ENCODE assay signal across 31 cellular contexts in the genomic region with DNA sequence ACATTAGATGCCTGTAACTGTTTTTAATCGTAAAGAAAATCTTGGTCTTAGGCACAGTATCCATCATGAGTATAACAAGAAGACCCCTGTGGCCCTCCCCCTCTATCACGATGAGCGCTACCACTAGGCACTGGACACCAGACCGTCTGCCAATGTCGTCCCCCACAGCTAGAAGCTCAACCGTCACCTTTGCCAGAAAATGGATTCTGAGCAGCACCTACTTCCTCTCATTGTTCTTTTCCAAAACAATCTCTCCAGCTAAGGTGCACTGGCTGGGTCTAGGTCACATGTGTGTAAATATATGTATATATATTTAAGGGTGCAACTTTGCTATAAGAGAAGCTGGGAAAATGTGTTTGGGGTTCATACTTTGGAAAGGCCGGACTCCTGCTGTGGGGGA.
"Had no signal": no experiment of that assay in that cellular context is flagged by ENCODE, and none has a peak within 500 bp of the region (broad histone marks: within the 10 kb centered on the region; RNA-seq: fewer than 3 reads in every experiment).

No MANE protein-coding gene starts in this region.

- ATAC-seq: activated CD8-positive, alpha-beta T cell treated with anti-CD3 and anti-CD28 coated beads for 36 hours; activated naive CD4-positive, alpha-beta T cell treated with anti-CD3 and anti-CD28 coated beads, Interleukin-2, amount 50 U/mL, for 72 hours; activated T-cell treated with anti-CD3 and anti-CD28 coated beads, Interleukin-2, amount 50 U/mL, for 4 hours; activated T-cell treated with anti-CD3 and anti-CD28 coated beads, Interleukin-2, amount 50 U/mL, for 72 hours; activated T-helper 17 cell treated with anti-CD3 and anti-CD28 coated beads, Interleukin-2, amount 50 U/mL, for 72 hours had no signal

- H3K4me1 Mint-ChIP-seq: activated B cell treated with CpG ODN at 0.5 μM for 24 hours; activated CD4-positive, alpha-beta T cell treated with anti-CD3 and anti-CD28 coated beads, Interleukin-2, amount 10 ng/mL, durations not matched to agents 7 days and 5 days; activated naive CD8-positive, alpha-beta T cell treated with anti-CD3 and anti-CD28 coated beads for 36 hours; activated T-helper 17 cell treated with anti-CD3 and anti-CD28 coated beads, Interleukin-2, amount 50 U/mL, for 72 hours; central memory CD8-positive, alpha-beta T cell had no signal

- H3K27me3 Mint-ChIP-seq: activated B cell treated with CpG ODN at 0.5 μM for 24 hours; activated CD4-positive, alpha-beta memory T cell treated with anti-CD3 and anti-CD28 coated beads for 36 hours; activated CD4-positive, alpha-beta T cell treated with anti-CD3 and anti-CD28 coated beads, Interleukin-2, amount 10 ng/mL, durations not matched to agents 7 days and 5 days; activated CD8-positive, alpha-beta T cell treated with anti-CD3 and anti-CD28 coated beads for 36 hours; activated naive CD8-positive, alpha-beta T cell treated with anti-CD3 and anti-CD28 coated beads for 36 hours; brain had no signal

- H3K9me3 Mint-ChIP-seq: activated B cell treated with CpG ODN at 0.5 μM for 24 hours; activated CD4-positive, alpha-beta memory T cell treated with anti-CD3 and anti-CD28 coated beads for 36 hours; activated CD4-positive, alpha-beta T cell treated with anti-CD3 and anti-CD28 coated beads, Interleukin-2, amount 10 ng/mL, durations not matched to agents 7 days and 5 days; activated CD8-positive, alpha-beta T cell treated with anti-CD3 and anti-CD28 coated beads for 36 hours; activated naive CD4-positive, alpha-beta T cell treated with anti-CD3 and anti-CD28 coated beads for 36 hours; activated naive CD4-positive, alpha-beta T cell treated with anti-CD3 and anti-CD28 coated beads, Interleukin-2, amount 50 U/mL, for 72 hours; activated naive CD8-positive, alpha-beta T cell treated with anti-CD3 and anti-CD28 coated beads for 36 hours; activated T-cell treated with anti-CD3 and anti-CD28 coated beads, Interleukin-2, amount 50 U/mL, for 4 hours; activated T-helper 1 cell treated with anti-CD3 and anti-CD28 coated beads, Interleukin-12 subunit alpha, Interleukin-12 subunit beta, Interleukin-2, Interleukin-4 antibody, amounts not matched to agents 30 ng/mL and 10 ng/mL and 1 ng/mL, durations not matched to agents 14 hours and 24 hours and 36 hours; activated T-helper 17 cell treated with anti-CD3 and anti-CD28 coated beads, Interleukin-2, amount 50 U/mL, for 72 hours; central memory CD8-positive, alpha-beta T cell; T-helper 1 cell treated with Interleukin-12 subunit alpha and Interleukin-12 subunit beta and Interleukin-4 antibody, amounts not matched to agents 30 μg/mL and 1 μg/mL, for 36 hours; T-helper 2 cell treated with Interferon-gamma antibody and Interleukin-4, amounts not matched to agents 5 μg/mL and 100 μg/mL, for 36 hours had no signal

- DNase-seq: activated B cell treated with CpG ODN at 0.5 μM for 24 hours; activated CD4-positive, alpha-beta memory T cell treated with anti-CD3 and anti-CD28 coated beads for 36 hours; activated CD4-positive, alpha-beta T cell treated with anti-CD3 and anti-CD28 coated beads for 4 hours; activated CD4-positive, alpha-beta T cell treated with anti-CD3 and anti-CD28 coated beads, Interleukin-2, amount 10 ng/mL, durations not matched to agents 7 days and 5 days; activated CD4-positive, CD25-positive, alpha-beta regulatory T cell treated with anti-CD3 and anti-CD28 coated beads, Interleukin-2, amount 50 U/mL, for 72 hours; activated CD8-positive, alpha-beta memory T cell treated with anti-CD3 and anti-CD28 coated beads, Interleukin-2, amount 50 U/mL, for 4 hours; activated CD8-positive, alpha-beta T cell treated with anti-CD3 and anti-CD28 coated beads for 36 hours; activated effector memory CD4-positive, alpha-beta T cell treated with anti-CD3 and anti-CD28 coated beads, Interleukin-2, amount 50 U/mL, for 16 hours; activated gamma-delta T cell treated with Interleukin-2 at 50 U/mL for 16 hours; activated naive CD4-positive, alpha-beta T cell; activated naive CD4-positive, alpha-beta T cell treated with anti-CD3 and anti-CD28 coated beads for 36 hours; activated naive CD4-positive, alpha-beta T cell treated with anti-CD3 and anti-CD28 coated beads, Interleukin-2, amount 50 U/mL, for 16 hours; activated naive CD8-positive, alpha-beta T cell treated with anti-CD3 and anti-CD28 coated beads for 36 hours; activated T-cell treated with anti-CD3 and anti-CD28 coated beads for 4 hours; activated T-cell treated with anti-CD3 and anti-CD28 coated beads, Interleukin-2, amount 50 U/mL, for 1 hour; activated T-cell treated with anti-CD3 and anti-CD28 coated beads, Interleukin-2, amount 50 U/mL, for 4 hours; activated T-cell treated with anti-CD3 and anti-CD28 coated beads, Interleukin-2, amount 50 U/mL, for 72 hours; adrenal gland; amniotic stem cell; caudate nucleus; cerebellar nuclear complex; T-helper 1 cell; T-helper 2 cell; T-helper 9 cell had no signal

- H3K36me3 Mint-ChIP-seq: activated CD4-positive, alpha-beta memory T cell treated with anti-CD3 and anti-CD28 coated beads for 36 hours; activated naive CD4-positive, alpha-beta T cell treated with anti-CD3 and anti-CD28 coated beads, Interleukin-2, amount 50 U/mL, for 72 hours; activated naive CD8-positive, alpha-beta T cell treated with anti-CD3 and anti-CD28 coated beads for 36 hours; brain had no signal

- H3K4me3 Mint-ChIP-seq: activated B cell treated with CpG ODN at 0.5 μM for 24 hours; activated CD4-positive, alpha-beta memory T cell treated with anti-CD3 and anti-CD28 coated beads for 36 hours; activated CD4-positive, alpha-beta T cell treated with anti-CD3 and anti-CD28 coated beads, Interleukin-2, amount 10 ng/mL, durations not matched to agents 7 days and 5 days; activated CD8-positive, alpha-beta T cell treated with anti-CD3 and anti-CD28 coated beads for 36 hours; activated naive CD4-positive, alpha-beta T cell treated with anti-CD3 and anti-CD28 coated beads for 36 hours; activated naive CD8-positive, alpha-beta T cell treated with anti-CD3 and anti-CD28 coated beads for 36 hours; activated T-cell treated with anti-CD3 and anti-CD28 coated beads, Interleukin-2, amount 50 U/mL, for 4 hours; activated T-cell treated with anti-CD3 and anti-CD28 coated beads, Interleukin-2, amount 50 U/mL, for 72 hours; activated T-helper 1 cell treated with anti-CD3 and anti-CD28 coated beads, Interleukin-12 subunit alpha, Interleukin-12 subunit beta, Interleukin-2, Interleukin-4 antibody, amounts not matched to agents 30 ng/mL and 10 ng/mL and 1 ng/mL, durations not matched to agents 14 hours and 24 hours and 36 hours; activated T-helper 17 cell treated with anti-CD3 and anti-CD28 coated beads, Interleukin-2, amount 50 U/mL, for 72 hours; brain; central memory CD8-positive, alpha-beta T cell; T-helper 1 cell treated with Interleukin-12 subunit alpha and Interleukin-12 subunit beta and Interleukin-4 antibody, amounts not matched to agents 30 μg/mL and 1 μg/mL, for 36 hours; T-helper 2 cell treated with Interferon-gamma antibody and Interleukin-4, amounts not matched to agents 5 μg/mL and 100 μg/mL, for 36 hours had no signal

- H3K27ac Mint-ChIP-seq: activated B cell treated with CpG ODN at 0.5 μM for 24 hours; activated CD4-positive, alpha-beta memory T cell treated with anti-CD3 and anti-CD28 coated beads for 36 hours; activated CD4-positive, alpha-beta T cell treated with anti-CD3 and anti-CD28 coated beads, Interleukin-2, amount 10 ng/mL, durations not matched to agents 7 days and 5 days; activated CD8-positive, alpha-beta T cell treated with anti-CD3 and anti-CD28 coated beads for 36 hours; activated naive CD4-positive, alpha-beta T cell treated with anti-CD3 and anti-CD28 coated beads for 36 hours; activated naive CD4-positive, alpha-beta T cell treated with anti-CD3 and anti-CD28 coated beads, Interleukin-2, amount 50 U/mL, for 72 hours; activated naive CD8-positive, alpha-beta T cell treated with anti-CD3 and anti-CD28 coated beads for 36 hours; activated T-cell treated with anti-CD3 and anti-CD28 coated beads, Interleukin-2, amount 50 U/mL, for 72 hours; activated T-helper 1 cell treated with anti-CD3 and anti-CD28 coated beads, Interleukin-12 subunit alpha, Interleukin-12 subunit beta, Interleukin-2, Interleukin-4 antibody, amounts not matched to agents 30 ng/mL and 10 ng/mL and 1 ng/mL, durations not matched to agents 14 hours and 24 hours and 36 hours; activated T-helper 17 cell treated with anti-CD3 and anti-CD28 coated beads, Interleukin-2, amount 50 U/mL, for 72 hours; brain; T-helper 1 cell treated with Interleukin-12 subunit alpha and Interleukin-12 subunit beta and Interleukin-4 antibody, amounts not matched to agents 30 μg/mL and 1 μg/mL, for 36 hours; T-helper 2 cell treated with Interferon-gamma antibody and Interleukin-4, amounts not matched to agents 5 μg/mL and 100 μg/mL, for 36 hours had no signal
